Comparison of ENCODE assay signal across 17 cellular contexts in the genomic region with DNA sequence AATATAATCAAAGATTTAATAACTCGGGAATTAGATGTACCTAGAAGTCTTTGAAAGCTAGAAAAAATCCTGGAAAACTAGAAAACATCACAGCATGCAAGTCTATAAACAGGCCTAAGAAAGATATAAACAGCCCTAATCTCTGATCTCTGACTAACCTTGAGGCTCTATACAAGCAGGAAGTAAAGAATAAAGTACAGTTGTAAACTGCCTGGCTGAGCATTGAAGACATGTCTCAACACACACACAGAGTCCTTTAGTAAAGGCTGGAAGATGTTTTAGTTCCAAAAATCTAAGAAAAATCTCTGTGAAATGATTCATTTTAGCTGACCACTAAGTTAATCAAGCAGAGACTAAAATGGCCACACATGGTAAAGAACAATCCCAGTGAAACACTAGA.
DNase-seq lines count a peak whose midpoint lies in the region; ATAC-seq and TF ChIP-seq lines count a peak whose summit lies in the region.
"Had no signal": no experiment of that assay in that cellular context is flagged by ENCODE, and none has a peak within 500 bp of the region (broad histone marks: within the 10 kb centered on the region; RNA-seq: fewer than 3 reads in every experiment).

No MANE protein-coding gene starts in this region.

- peak; percentile 9 for DNase-seq in HPDE6-E6E7 (ENCODE audit: extremely low spot score)
- peak; percentile 17 for DNase-seq in fibroblast of pulmonary artery (ENCODE audit: low read depth)
- no peak for DNase-seq in neuronal stem cell (ENCODE audit: low spot score)
- DNase-seq in left cardiac atrium = no peak
- no peak for DNase-seq in DMS79 (lab: John Stamatoyannopoulos, UW)
- DNase-seq: AML-193, Caco-2, NCI-H1092 treated with DMSO at 0.1 percent for 48 hours, NCI-H1694 treated with DMSO at 0.1 percent for 48 hours, NCI-H446 treated with DMSO at 0.1 percent for 48 hours, NCI-H774, Right ventricle myocardium superior had no signal

- no peak overlapping the region for H3K4ac ChIP-seq in neuronal stem cell (ENCODE audit: low read length)

- H2AK5ac ChIP-seq in neuronal stem cell (ENCODE audit: low read depth, low read length) = no peak overlapping the region

- no peak overlapping the region for H3K23ac ChIP-seq in neuronal stem cell (ENCODE audit: low read depth, low read length, poor library complexity)

- no peak overlapping the region for H3K18ac ChIP-seq in neuronal stem cell (ENCODE audit: low read length)

- no peaks in the 10 kb centered on the region for H3K9me3 ChIP-seq in neuronal stem cell (replicated peaks in 1 of 2; ENCODE audit: control insufficient read depth in 2 of 2, insufficient read depth in 1 of 2, low read depth in 1 of 2, low read length in 2 of 2)
- H3K9me3 ChIP-seq: Caco-2, HAP-1 had no signal

- no peaks in the 10 kb centered on the region for H3K27me3 ChIP-seq in neuronal stem cell (ENCODE audit: control insufficient read depth in 3 of 3, insufficient read depth in 3 of 3, low read depth in 1 of 3, low read length in 3 of 3)

- H3K36me3 ChIP-seq in neuronal stem cell (replicated peaks in 1 of 2; ENCODE audit: control insufficient read depth in 2 of 2, insufficient read depth in 2 of 2, low read length in 2 of 2) = no peaks in the 10 kb centered on the region
- H3K36me3 ChIP-seq: HAP-1 had no signal

- no peaks in the 10 kb centered on the region for H3K4me1 ChIP-seq in neuronal stem cell (ENCODE audit: control insufficient read depth in 2 of 2, insufficient read depth in 1 of 2, low read depth in 1 of 2, low read length in 2 of 2)
- H3K4me1 ChIP-seq: Caco-2, HAP-1 had no signal

- H4K8ac ChIP-seq in neuronal stem cell (ENCODE audit: low read depth, low read length) = no peak overlapping the region

- no peak overlapping the region for H2BK15ac ChIP-seq in neuronal stem cell (ENCODE audit: low read length)

- H2BK5ac ChIP-seq in neuronal stem cell (ENCODE audit: low read length) = no peak overlapping the region

- ATAC-seq in GM21723 (IDR thresholded peaks at IDR 0.05; ENCODE audit: unreplicated experiment) (no peak), left cardiac atrium (no peak)
- ATAC-seq: GM12878, Panc1 had no signal

- H2BK12ac ChIP-seq in neuronal stem cell (ENCODE audit: low read length) = no peak overlapping the region

- WGBS in neuronal stem cell (ENCODE audit: extremely low coverage in 2 of 2, insufficient read length in 2 of 2, insufficient replicate concordance in 1 of 2), 2 donors = no CpG with 5 or more reads among the region's 1 CpG

- no peak overlapping the region for H3K9ac ChIP-seq in neuronal stem cell (ENCODE audit: low read depth, low read length, poor library complexity)

- TF ChIP-seq CTCF in VCaP (conservative IDR thresholded peaks at IDR 0.05) = no peak
- no peak for TF ChIP-seq CTCF in fibroblast of pulmonary artery (IDR thresholded peaks at IDR 0.05; ENCODE audit: low read length, missing control alignments)

- intact Hi-C loops in left cardiac atrium (cut with DNase I) = no loop called here

- H3K14ac ChIP-seq in neuronal stem cell (ENCODE audit: low read length) = no peak overlapping the region

- no peaks in the 10 kb centered on the region for H3K79me1 ChIP-seq in neuronal stem cell (ENCODE audit: low read depth, low read length)

- H3K27ac ChIP-seq in VCaP = 0 out of 2 replicates have a peak overlapping the region, but pooled peaks have one; percentile 11
- H3K27ac ChIP-seq in neuronal stem cell (replicated peaks; ENCODE audit: low read length) = no peak overlapping the region

- H3K4me2 ChIP-seq in neuronal stem cell (ENCODE audit: insufficient read depth, low read length, poor library complexity, severe bottlenecking) = no peak overlapping the region

- H3K4me3 ChIP-seq in fibroblast of pulmonary artery (replicated peaks; ENCODE audit: low read depth, low read length) (no peak overlapping the region), neuronal stem cell (ENCODE audit: low read length in 2 of 2) (no peak overlapping the region)
- H3K4me3 ChIP-seq: GM12878, HAP-1 had no signal

- no peak overlapping the region for H4K91ac ChIP-seq in neuronal stem cell (ENCODE audit: low read depth, low read length, poor library complexity)

- H2AFZ ChIP-seq in neuronal stem cell (ENCODE audit: low read length) = peak overlapping the region; percentile 35

- H2BK120ac ChIP-seq in neuronal stem cell (ENCODE audit: low read depth, low read length) = no peak overlapping the region

Comparison
In these comparisons a context has a peak if more than half of its experiments do, and no peak if none do; other contexts are left out.
1. DNase-seq: peak in HPDE6-E6E7 (single experiment) and fibroblast of pulmonary artery (single experiment); none in neuronal stem cell (single experiment), left cardiac atrium (single experiment) and DMS79 (single experiment).